Comparison of ENCODE assay signal across 16 cellular contexts in the genomic region with DNA sequence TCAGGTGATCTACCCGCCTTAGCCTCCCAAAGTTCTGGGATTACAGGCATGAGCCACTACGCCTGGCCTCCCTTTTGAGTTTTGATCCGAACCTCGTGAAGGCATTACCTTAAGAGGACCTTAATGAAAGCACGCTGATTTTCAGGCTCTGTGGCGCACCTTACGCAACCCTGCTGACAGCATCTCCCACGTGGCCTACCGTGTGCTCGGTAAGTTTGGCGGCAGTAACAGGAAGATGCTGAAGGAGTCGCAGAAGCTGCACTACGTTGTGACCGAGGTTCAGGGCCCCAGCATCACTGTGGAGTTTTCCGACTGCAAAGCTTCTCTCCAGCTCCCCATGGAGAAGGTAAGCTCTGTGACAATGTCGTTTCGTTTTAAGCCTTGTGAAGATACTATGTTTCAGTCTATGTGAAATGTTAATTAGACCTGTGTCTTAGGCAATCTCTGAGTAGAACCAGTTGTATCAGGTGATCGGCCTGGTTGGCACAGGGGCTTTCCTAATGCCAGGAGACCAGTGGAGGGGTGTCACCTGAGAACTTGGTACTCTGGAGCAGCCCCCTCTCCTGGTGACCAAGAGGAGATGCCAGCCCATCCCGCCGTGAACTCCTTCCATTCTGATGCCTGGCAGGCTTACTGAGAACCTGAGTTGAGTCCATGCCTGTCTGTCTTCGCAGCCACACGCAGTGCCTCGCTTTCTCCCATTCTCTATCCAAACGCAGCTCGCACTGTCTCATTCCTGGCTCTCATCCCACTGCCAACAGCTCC. TPM values are rescaled to one million over a fixed set of nuclear protein-coding genes. Genes with fewer than 3 reads are reported as not detected.
A peak's percentile ranks its signal among the peaks of the same experiment; 100 is the strongest.
DNase-seq lines count a peak whose midpoint lies in the region; ATAC-seq and TF ChIP-seq lines count a peak whose summit lies in the region.
"Had no signal": no experiment of that assay in that cellular context is flagged by ENCODE, and none has a peak within 500 bp of the region (broad histone marks: within the 10 kb centered on the region; RNA-seq: fewer than 3 reads in every experiment).

No MANE protein-coding gene starts in this region.

- H3K27me3 Mint-ChIP-seq in HFFc6 (ENCODE audit: insufficient read depth) (no peaks in the 10 kb centered on the region; the same call in 1 of the 2 replicates), chondrocyte (ENCODE audit: low read depth) (no peaks in the 10 kb centered on the region), nephron progenitor cell (ENCODE audit: low read depth, poor library complexity) (peaks cover 2% of the 10 kb centered on the region)
- H3K27me3 Mint-ChIP-seq: B cell had no signal

- H3K4me1 Mint-ChIP-seq in HFFc6 (ENCODE audit: low read depth): peaks cover 9% of the 10 kb centered on the region; the same call in 1 of the 2 replicates
- peaks cover 15% of the 10 kb centered on the region for H3K4me1 Mint-ChIP-seq in chondrocyte (ENCODE audit: low read depth)
- no peaks in the 10 kb centered on the region for H3K4me1 Mint-ChIP-seq in nephron progenitor cell
- H3K4me1 Mint-ChIP-seq: B cell, neural crest cell had no signal

- TF ChIP-seq CTCF in AG10803 (conservative IDR thresholded peaks at IDR 0.05; ENCODE audit: low read length) (peak; percentile 7), HFFc6 (IDR thresholded peaks at IDR 0.05) (peak; percentile 22; the same call in 1 of the 2 replicates), chondrocyte (IDR thresholded peaks at IDR 0.05) (no peak), nephron progenitor cell (IDR thresholded peaks at IDR 0.05) (no peak)

- H3K36me3 Mint-ChIP-seq in HFFc6 (ENCODE audit: low read depth) (peaks cover 54% of the 10 kb centered on the region), chondrocyte (ENCODE audit: low read depth) (peaks cover 40% of the 10 kb centered on the region), nephron progenitor cell (ENCODE audit: low read depth) (peaks cover 92% of the 10 kb centered on the region)

- H3K4me3 Mint-ChIP-seq in HFFc6: no peak overlapping the region
- H3K4me3 Mint-ChIP-seq in chondrocyte (ENCODE audit: unreplicated experiment): no peak overlapping the region
- H3K4me3 Mint-ChIP-seq in nephron progenitor cell: no peak overlapping the region
- H3K4me3 Mint-ChIP-seq: B cell; neural crest cell; T-helper 1 cell treated with Interleukin-12 subunit alpha and Interleukin-12 subunit beta and Interleukin-4 antibody, amounts not matched to agents 30 μg/mL and 1 μg/mL, for 36 hours had no signal

- H3K9me3 Mint-ChIP-seq in HFFc6: no peaks in the 10 kb centered on the region
- H3K9me3 Mint-ChIP-seq in chondrocyte (ENCODE audit: low read depth): no peaks in the 10 kb centered on the region
- no peaks in the 10 kb centered on the region for H3K9me3 Mint-ChIP-seq in nephron progenitor cell
- H3K9me3 Mint-ChIP-seq: neural crest cell; T-helper 1 cell treated with Interleukin-12 subunit alpha and Interleukin-12 subunit beta and Interleukin-4 antibody, amounts not matched to agents 30 μg/mL and 1 μg/mL, for 36 hours had no signal

- H3K27ac Mint-ChIP-seq in HFFc6 (no peak overlapping the region), chondrocyte (ENCODE audit: unreplicated experiment) (peak overlapping the region; percentile 89), nephron progenitor cell (peak overlapping the region; percentile 77)
- H3K27ac Mint-ChIP-seq: B cell; T-helper 1 cell treated with Interleukin-12 subunit alpha and Interleukin-12 subunit beta and Interleukin-4 antibody, amounts not matched to agents 30 μg/mL and 1 μg/mL, for 36 hours had no signal

- intact Hi-C loops in posterior vena cava (cut with DNase I): no loop called here

- no peak for ATAC-seq in GM18511 (IDR thresholded peaks at IDR 0.05; ENCODE audit: unreplicated experiment)
- ATAC-seq: body of pancreas had no signal

- no peak for DNase-seq in AG10803 (ENCODE audit: low read depth)
- no peak for DNase-seq in HFFc6
- DNase-seq in chondrocyte (ENCODE audit: low spot score): no peak
- no peak for DNase-seq in nephron progenitor cell
- DNase-seq in HK-2 (ENCODE audit: unreplicated experiment): no peak
- DNase-seq in posterior vena cava (ENCODE audit: low spot score): no peak
- DNase-seq in activated T-cell treated with anti-CD3 and anti-CD28 coated beads, Interleukin-2, amount 50 U/mL, for 1 hour: no peak
- DNase-seq: glutamatergic neuron; NCI-H2171; NK-92 treated with Interleukin-12 subunit alpha and Interleukin-12 subunit beta, amount 100 ng/mL, for 24 hours; Right ventricle myocardium superior had no signal

- no peak overlapping the region for H3K4me3 ChIP-seq in AG10803 (ENCODE audit: low read length)
- H3K4me3 ChIP-seq: body of pancreas had no signal

RNA-seq across cellular contexts. Expression of a gene that starts 43.5 kb away (rescaled TPM):
- 10 to 100 TPM; 26.6 to 35.5 (median 28.7) TPM for total RNA-seq in HFFc6 (2021; fragmentation: NEBNext Ultra II Directional; extraction: Animal tissue kit (Norgen Biotek cat#: 25700))
- total RNA-seq in chondrocyte (30.4 to 46.3 TPM (median 32.0 TPM) in 3 replicates), posterior vena cava (10 to 100 TPM; 25.6 to 26.9 TPM)

RNA-seq across cellular contexts. Expression of a gene that starts 52.0 kb away (rescaled TPM):
- total RNA-seq in HFFc6 (2021; fragmentation: NEBNext Ultra II Directional; extraction: Animal tissue kit (Norgen Biotek cat#: 25700)): 10 to 100 TPM in 5 of 6 experiments, 1 to 10 TPM in 1; 5.6 to 13.1 (median 11.8) TPM
- total RNA-seq in chondrocyte: 19.3 to 19.7 TPM (median 19.3 TPM) in 3 replicates
- 1 to 10 TPM in 1 of 2 donors, under 1 TPM in 1; 0.62 to 1.6 TPM for total RNA-seq in posterior vena cava
- total RNA-seq: Right ventricle myocardium superior had no signal

Comparison
In these comparisons a context has a peak if more than half of its experiments do, and no peak if none do; other contexts are left out.
1. CTCF ChIP-seq: peak in AG10803 (single experiment) and HFFc6 (single experiment); none in chondrocyte (single experiment) and nephron progenitor cell (single experiment).